In the genomic region with DNA sequence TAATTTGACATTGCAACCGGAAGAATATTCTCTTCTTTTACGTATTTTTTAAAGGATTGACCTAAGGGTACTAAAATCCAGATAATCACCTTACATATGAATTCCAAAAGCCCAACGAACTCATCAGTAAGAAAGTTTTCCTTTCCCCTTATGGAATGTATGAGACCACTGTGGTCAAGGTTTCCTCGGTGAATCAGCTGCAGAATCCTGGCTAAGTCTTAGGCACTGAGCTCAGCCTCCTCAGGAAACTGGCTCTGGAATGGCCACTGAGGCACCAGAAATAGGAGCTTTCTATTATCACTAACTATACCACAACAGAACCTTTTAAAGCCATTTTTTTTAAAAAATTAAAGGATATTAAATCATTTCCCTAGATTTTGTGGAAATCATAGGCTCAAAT, we compare ENCODE assay signal across 1 cellular context.
TF ChIP-seq lines count a peak whose summit lies in the region.

No MANE protein-coding gene starts in this region.

TF ChIP-seq in IMR-90, 13 proteins besides CTCF, POLR2A, EP300 and RAD21 (continued from another document):
- TF ChIP-seq NFE2L2 (IDR thresholded peaks at IDR 0.05; ENCODE audit: low read depth, low read length) (no peak), CHD1 (IDR thresholded peaks at IDR 0.05; ENCODE audit: low read depth, low read length) (no peak), FOS (IDR thresholded peaks at IDR 0.05; ENCODE audit: low read depth, low read length) (no peak), SMC3 (IDR thresholded peaks at IDR 0.05; ENCODE audit: low read depth, low read length) (no peak), MAFK (IDR thresholded peaks at IDR 0.05; ENCODE audit: low read depth, low read length) (no peak), RCOR1 (IDR thresholded peaks at IDR 0.05; ENCODE audit: insufficient replicate concordance, low read length) (no peak), CEBPB (IDR thresholded peaks at IDR 0.05; ENCODE audit: low read depth, low read length) (no peak), RFX5 (IDR thresholded peaks at IDR 0.05; ENCODE audit: low read depth, low read length) (no peak), BHLHE40 (IDR thresholded peaks at IDR 0.05; ENCODE audit: low read depth, low read length) (no peak), ELK1 (IDR thresholded peaks at IDR 0.05; ENCODE audit: borderline replicate concordance, low read depth, low read length) (no peak)
- TF ChIP-seq, protein P1, sequence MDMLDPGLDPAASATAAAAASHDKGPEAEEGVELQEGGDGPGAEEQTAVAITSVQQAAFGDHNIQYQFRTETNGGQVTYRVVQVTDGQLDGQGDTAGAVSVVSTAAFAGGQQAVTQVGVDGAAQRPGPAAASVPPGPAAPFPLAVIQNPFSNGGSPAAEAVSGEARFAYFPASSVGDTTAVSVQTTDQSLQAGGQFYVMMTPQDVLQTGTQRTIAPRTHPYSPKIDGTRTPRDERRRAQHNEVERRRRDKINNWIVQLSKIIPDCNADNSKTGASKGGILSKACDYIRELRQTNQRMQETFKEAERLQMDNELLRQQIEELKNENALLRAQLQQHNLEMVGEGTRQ (IDR thresholded peaks at IDR 0.05; ENCODE audit: low read depth, low read length), result no peak
